Comparison of ENCODE assay signal across 21 cellular contexts in the genomic region with DNA sequence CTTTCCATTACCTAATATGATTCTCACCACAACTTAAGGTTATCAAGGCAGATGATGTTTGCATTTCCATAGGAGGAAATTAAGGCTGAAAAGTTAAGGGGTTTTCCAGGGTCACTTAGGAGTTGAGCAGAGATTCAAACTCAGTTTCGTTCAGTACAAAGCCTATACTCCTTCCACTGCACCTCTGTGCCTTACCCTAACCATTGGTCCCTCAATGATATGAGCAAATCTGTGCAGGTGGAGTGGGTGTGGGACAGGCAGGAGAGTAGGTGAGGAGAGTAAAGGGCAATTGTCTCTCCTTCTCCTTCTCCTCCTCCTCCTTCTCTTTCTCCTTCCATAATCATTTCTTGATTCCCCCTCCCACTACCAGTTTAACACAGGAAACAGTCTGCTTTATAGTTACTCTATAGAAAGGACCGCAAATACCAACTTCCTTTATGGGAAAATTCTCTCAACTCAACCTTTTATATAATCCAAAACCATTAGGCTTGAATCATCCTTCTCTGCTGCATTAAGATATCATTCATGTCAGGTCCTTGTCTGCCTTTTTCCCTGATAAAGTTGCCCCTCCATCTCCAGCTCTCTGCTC. TPM values are rescaled to one million over a fixed set of nuclear protein-coding genes. Genes with fewer than 3 reads are reported as not detected.
DNase-seq lines count a peak whose midpoint lies in the region; ATAC-seq lines count a peak whose summit lies in the region.
"Had no signal": no experiment of that assay in that cellular context is flagged by ENCODE, and none has a peak within 500 bp of the region (broad histone marks: within the 10 kb centered on the region; RNA-seq: fewer than 3 reads in every experiment).

No MANE protein-coding gene starts in this region.

- no peaks in the 10 kb centered on the region for H3K27me3 Mint-ChIP-seq in activated CD4-positive, alpha-beta memory T cell treated with anti-CD3 and anti-CD28 coated beads for 36 hours
- no peaks in the 10 kb centered on the region for H3K27me3 Mint-ChIP-seq in activated CD4-positive, alpha-beta memory T cell treated with anti-CD3 and anti-CD28 coated beads, Interleukin-2, amount 10 ng/mL, durations not matched to agents 7 days and 5 days
- H3K27me3 Mint-ChIP-seq in activated naive CD8-positive, alpha-beta T cell = no peaks in the 10 kb centered on the region
- H3K27me3 Mint-ChIP-seq in stimulated activated naive B cell treated with anti-CD40 and anti-IgM and Interleukin-4, amounts not matched to agents 10 μg/mL and 1 μg/mL and 100 μg/mL, for 72 hours = peaks cover 0 to 8% of the 10 kb centered on the region in 2 donors

- POLR2A ChIA-PET in activated CD4-positive, alpha-beta memory T cell treated with anti-CD3 and anti-CD28 coated beads for 36 hours (lab: Charles Lee) = no interaction called here
- POLR2A ChIA-PET in activated CD4-positive, alpha-beta memory T cell treated with anti-CD3 and anti-CD28 coated beads, Interleukin-2, amount 10 ng/mL, durations not matched to agents 7 days and 5 days (lab: Charles Lee) = no interaction called here

- CTCF ChIA-PET in activated CD4-positive, alpha-beta memory T cell treated with anti-CD3 and anti-CD28 coated beads for 36 hours (lab: Charles Lee) = interaction anchor here (0.7 to 0.8 kb wide), 2 partner anchors 134 to 510 kb away, joined by 3 read pairs; no protein-coding TSS in a partner anchor
- CTCF ChIA-PET in activated CD4-positive, alpha-beta memory T cell treated with anti-CD3 and anti-CD28 coated beads, Interleukin-2, amount 10 ng/mL, durations not matched to agents 7 days and 5 days (lab: Charles Lee) = no interaction called here

- H3K4me1 Mint-ChIP-seq in activated CD4-positive, alpha-beta memory T cell treated with anti-CD3 and anti-CD28 coated beads for 36 hours (ENCODE audit: low read depth) = peaks cover 29% of the 10 kb centered on the region
- H3K4me1 Mint-ChIP-seq in activated CD4-positive, alpha-beta memory T cell treated with anti-CD3 and anti-CD28 coated beads, Interleukin-2, amount 10 ng/mL, durations not matched to agents 7 days and 5 days = peaks cover 10% of the 10 kb centered on the region
- peaks cover 26% of the 10 kb centered on the region for H3K4me1 Mint-ChIP-seq in activated naive CD8-positive, alpha-beta T cell (ENCODE audit: low read depth)
- H3K4me1 Mint-ChIP-seq in stimulated activated naive B cell treated with anti-CD40 and anti-IgM and Interleukin-4, amounts not matched to agents 10 μg/mL and 1 μg/mL and 100 μg/mL, for 72 hours = peaks cover 10% of the 10 kb centered on the region in 2 donors
- H3K4me1 Mint-ChIP-seq: neural crest cell had no signal

- ATAC-seq in HG02885 (IDR thresholded peaks at IDR 0.05; ENCODE audit: poor library complexity, unreplicated experiment) (peak; percentile 44), GM19463 (IDR thresholded peaks at IDR 0.05; ENCODE audit: unreplicated experiment) (no peak), GM19351 (IDR thresholded peaks at IDR 0.05; ENCODE audit: unreplicated experiment) (no peak)
- ATAC-seq in stimulated activated naive B cell treated with anti-CD40 and anti-IgM and Interleukin-4, amounts not matched to agents 10 μg/mL and 1 μg/mL and 100 μg/mL, for 72 hours (replicated peaks) = peak; percentile 54 to 62
- ATAC-seq: foreskin keratinocyte had no signal

- peak; percentile 22 for DNase-seq in activated CD4-positive, alpha-beta memory T cell treated with anti-CD3 and anti-CD28 coated beads for 36 hours
- DNase-seq in activated CD4-positive, alpha-beta memory T cell treated with anti-CD3 and anti-CD28 coated beads, Interleukin-2, amount 10 ng/mL, durations not matched to agents 7 days and 5 days = no peak
- no peak for DNase-seq in stimulated activated naive B cell treated with anti-CD40 and anti-IgM and Interleukin-4, amounts not matched to agents 10 μg/mL and 1 μg/mL and 100 μg/mL, for 72 hours
- DNase-seq in GM19238 (ENCODE audit: insufficient read length, low spot score) = no peak
- DNase-seq: activated effector memory CD4-positive, alpha-beta T cell treated with Interleukin-2 at 50 U/mL for 16 hours; foreskin keratinocyte; immature natural killer cell; KG1; left lung; MV-4-11; NCI-H187; NCI-H2227 treated with DMSO at 0.1 percent for 48 hours; NCI-H82; SHP77; substantia nigra had no signal

- no peaks in the 10 kb centered on the region for H3K36me3 Mint-ChIP-seq in activated CD4-positive, alpha-beta memory T cell treated with anti-CD3 and anti-CD28 coated beads for 36 hours
- no peaks in the 10 kb centered on the region for H3K36me3 Mint-ChIP-seq in activated CD4-positive, alpha-beta memory T cell treated with anti-CD3 and anti-CD28 coated beads, Interleukin-2, amount 10 ng/mL, durations not matched to agents 7 days and 5 days (ENCODE audit: low read depth)
- H3K36me3 Mint-ChIP-seq in activated naive CD8-positive, alpha-beta T cell = peaks cover 2% of the 10 kb centered on the region
- no peaks in the 10 kb centered on the region for H3K36me3 Mint-ChIP-seq in stimulated activated naive B cell treated with anti-CD40 and anti-IgM and Interleukin-4, amounts not matched to agents 10 μg/mL and 1 μg/mL and 100 μg/mL, for 72 hours
- H3K36me3 Mint-ChIP-seq: immature natural killer cell had no signal

- intact Hi-C loops in activated CD4-positive, alpha-beta memory T cell treated with anti-CD3 and anti-CD28 coated beads for 36 hours (cut with micrococcal nuclease) = loop anchor here (1.0 to 10.0 kb wide), 4 partner anchors 232 to 996 kb away; no protein-coding TSS in a partner anchor

- no peaks in the 10 kb centered on the region for H3K9me3 Mint-ChIP-seq in activated CD4-positive, alpha-beta memory T cell treated with anti-CD3 and anti-CD28 coated beads for 36 hours
- no peaks in the 10 kb centered on the region for H3K9me3 Mint-ChIP-seq in activated CD4-positive, alpha-beta memory T cell treated with anti-CD3 and anti-CD28 coated beads, Interleukin-2, amount 10 ng/mL, durations not matched to agents 7 days and 5 days
- no peaks in the 10 kb centered on the region for H3K9me3 Mint-ChIP-seq in activated naive CD8-positive, alpha-beta T cell (ENCODE audit: low read depth)
- H3K9me3 Mint-ChIP-seq in stimulated activated naive B cell treated with anti-CD40 and anti-IgM and Interleukin-4, amounts not matched to agents 10 μg/mL and 1 μg/mL and 100 μg/mL, for 72 hours = peaks cover 2 to 4% of the 10 kb centered on the region in 2 donors

- H3K4me3 Mint-ChIP-seq in activated CD4-positive, alpha-beta memory T cell treated with anti-CD3 and anti-CD28 coated beads for 36 hours = no peak overlapping the region
- no peak overlapping the region for H3K4me3 Mint-ChIP-seq in activated CD4-positive, alpha-beta memory T cell treated with anti-CD3 and anti-CD28 coated beads, Interleukin-2, amount 10 ng/mL, durations not matched to agents 7 days and 5 days
- H3K4me3 Mint-ChIP-seq in activated naive CD8-positive, alpha-beta T cell = peak overlapping the region; percentile 8
- H3K4me3 Mint-ChIP-seq in stimulated activated naive B cell treated with anti-CD40 and anti-IgM and Interleukin-4, amounts not matched to agents 10 μg/mL and 1 μg/mL and 100 μg/mL, for 72 hours = peak overlapping the region in 1 of 2 donors; percentile 43
- H3K4me3 Mint-ChIP-seq: immature natural killer cell, neural crest cell had no signal

- H3K27ac Mint-ChIP-seq in activated CD4-positive, alpha-beta memory T cell treated with anti-CD3 and anti-CD28 coated beads for 36 hours = peak overlapping the region; percentile 31
- no peak overlapping the region for H3K27ac Mint-ChIP-seq in activated CD4-positive, alpha-beta memory T cell treated with anti-CD3 and anti-CD28 coated beads, Interleukin-2, amount 10 ng/mL, durations not matched to agents 7 days and 5 days
- H3K27ac Mint-ChIP-seq in activated naive CD8-positive, alpha-beta T cell = peak overlapping the region; percentile 41
- no peak overlapping the region for H3K27ac Mint-ChIP-seq in stimulated activated naive B cell treated with anti-CD40 and anti-IgM and Interleukin-4, amounts not matched to agents 10 μg/mL and 1 μg/mL and 100 μg/mL, for 72 hours
- H3K27ac Mint-ChIP-seq: immature natural killer cell, progenitor cell of endocrine pancreas had no signal

RNA-seq across cellular contexts. Expression of a gene that starts 27.4 kb away (rescaled TPM):
- total RNA-seq in activated CD4-positive, alpha-beta memory T cell treated with anti-CD3 and anti-CD28 coated beads for 36 hours = 10 to 100 TPM; 19.2 to 19.7 TPM
- total RNA-seq in activated CD4-positive, alpha-beta memory T cell treated with anti-CD3 and anti-CD28 coated beads, Interleukin-2, amount 10 ng/mL, durations not matched to agents 7 days and 5 days = 10 to 100 TPM; 11.8 to 12.0 TPM

Comparison
In these comparisons a context has a peak if more than half of its experiments do, and no peak if none do; other contexts are left out.
1. H3K27ac Mint-ChIP-seq: peak in activated CD4-positive, alpha-beta memory T cell treated with anti-CD3 and anti-CD28 coated beads for 36 hours (single experiment) and activated naive CD8-positive, alpha-beta T cell (single experiment); none in activated CD4-positive, alpha-beta memory T cell treated with anti-CD3 and anti-CD28 coated beads, Interleukin-2, amount 10 ng/mL, durations not matched to agents 7 days and 5 days (single experiment) and stimulated activated naive B cell treated with anti-CD40 and anti-IgM and Interleukin-4, amounts not matched to agents 10 μg/mL and 1 μg/mL and 100 μg/mL, for 72 hours (single experiment).
2. ATAC-seq: peak in HG02885 (single experiment) and stimulated activated naive B cell treated with anti-CD40 and anti-IgM and Interleukin-4, amounts not matched to agents 10 μg/mL and 1 μg/mL and 100 μg/mL, for 72 hours (2 of 2); none in GM19463 (single experiment) and GM19351 (single experiment).